Comparison of ENCODE assay signal across 21 cellular contexts in the genomic region with DNA sequence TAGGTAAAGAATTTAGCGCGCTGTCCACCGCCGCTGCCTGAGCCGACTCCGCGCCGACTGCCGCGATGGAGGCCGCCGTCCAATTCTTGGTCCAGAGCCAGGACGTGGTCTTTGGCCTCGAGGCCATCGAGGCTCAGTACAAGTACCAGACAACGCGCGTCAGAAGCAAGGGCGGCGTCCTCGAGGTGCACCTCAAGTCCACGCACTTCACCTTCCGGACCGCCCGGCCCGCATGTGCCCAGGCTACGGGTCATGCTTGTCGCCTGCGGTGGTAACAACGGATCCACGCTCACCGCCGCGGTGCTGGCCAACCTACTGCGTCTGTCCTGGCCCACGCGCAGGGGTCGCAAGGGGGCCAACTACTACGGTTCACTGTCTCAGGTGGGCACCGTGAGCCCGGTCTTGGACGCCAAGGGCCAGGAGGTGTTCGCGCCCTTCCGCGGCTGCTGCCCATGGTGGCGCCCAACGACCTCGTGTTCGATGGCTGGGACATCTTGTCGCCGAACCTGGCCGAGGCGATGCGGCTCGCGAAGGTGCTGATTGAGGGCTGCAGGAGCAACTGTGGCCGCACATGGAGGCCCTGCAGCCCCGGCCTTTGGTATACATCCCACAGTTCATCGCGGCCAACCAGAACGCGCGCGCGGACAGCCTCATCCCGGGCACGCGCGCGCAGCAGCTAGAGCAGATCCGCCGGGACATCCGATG.
"Had no signal": no experiment of that assay in that cellular context is flagged by ENCODE, and none has a peak within 500 bp of the region (broad histone marks: within the 10 kb centered on the region; RNA-seq: fewer than 3 reads in every experiment).

No MANE protein-coding gene starts in this region.

- H3K4me3 Mint-ChIP-seq: activated CD8-positive, alpha-beta T cell treated with anti-CD3 and anti-CD28 coated beads, Interleukin-2, amount 10 ng/mL, durations not matched to agents 7 days and 5 days; activated naive CD4-positive, alpha-beta T cell treated with anti-CD3 and anti-CD28 coated beads, Interleukin-2, amount 50 U/mL, for 24 hours; brain; T-helper 1 cell treated with Interleukin-12 subunit alpha and Interleukin-12 subunit beta and Interleukin-4 antibody, amounts not matched to agents 30 μg/mL and 1 μg/mL, for 36 hours had no signal

- H3K27ac Mint-ChIP-seq: activated CD8-positive, alpha-beta T cell treated with anti-CD3 and anti-CD28 coated beads, Interleukin-2, amount 10 ng/mL, durations not matched to agents 7 days and 5 days; activated naive CD4-positive, alpha-beta T cell treated with anti-CD3 and anti-CD28 coated beads, Interleukin-2, amount 50 U/mL, for 24 hours; brain; T-helper 1 cell treated with Interleukin-12 subunit alpha and Interleukin-12 subunit beta and Interleukin-4 antibody, amounts not matched to agents 30 μg/mL and 1 μg/mL, for 36 hours had no signal

- H3K27me3 ChIP-seq: Peyer's patch had no signal

- H3K27ac ChIP-seq: Peyer's patch, RWPE1 had no signal

- ATAC-seq: activated CD8-positive, alpha-beta T cell treated with anti-CD3 and anti-CD28 coated beads, Interleukin-2, amount 10 ng/mL, durations not matched to agents 7 days and 5 days; K562 had no signal

- DNase-seq: activated CD4-positive, alpha-beta T cell treated with anti-CD3 and anti-CD28 coated beads for 48 hours; activated CD4-positive, alpha-beta T cell treated with anti-CD3 and anti-CD28 coated beads, Interleukin-2, amount 50 U/mL, for 4 hours; activated CD4-positive, CD25-positive, alpha-beta regulatory T cell treated with anti-CD3 and anti-CD28 coated beads, Interleukin-2, amount 50 U/mL, for 72 hours; activated CD8-positive, alpha-beta memory T cell treated with anti-CD3 and anti-CD28 coated beads, Interleukin-2, amount 50 U/mL, for 48 hours; activated CD8-positive, alpha-beta T cell treated with anti-CD3 and anti-CD28 coated beads, Interleukin-2, amount 10 ng/mL, durations not matched to agents 7 days and 5 days; activated T-cell treated with anti-CD3 and anti-CD28 coated beads, Interleukin-2, amount 50 U/mL, for 1 hour; Karpas-422; MM.1S; NCI-H1105; NCI-H1436 treated with DMSO at 0.1 percent for 48 hours; NCI-H187; NCI-H2081; NCI-H446; NCI-H524; Peyer's patch; SHP77 treated with DMSO at 0.1 percent for 48 hours had no signal

- H3K27me3 Mint-ChIP-seq: activated naive CD4-positive, alpha-beta T cell treated with anti-CD3 and anti-CD28 coated beads, Interleukin-2, amount 50 U/mL, for 24 hours had no signal

- H3K36me3 ChIP-seq: Peyer's patch had no signal

- H3K9me3 ChIP-seq: Peyer's patch had no signal

- H3K4me1 Mint-ChIP-seq: activated naive CD4-positive, alpha-beta T cell treated with anti-CD3 and anti-CD28 coated beads, Interleukin-2, amount 50 U/mL, for 24 hours had no signal

- H3K4me1 ChIP-seq: Peyer's patch had no signal

- H3K36me3 Mint-ChIP-seq: activated naive CD4-positive, alpha-beta T cell treated with anti-CD3 and anti-CD28 coated beads, Interleukin-2, amount 50 U/mL, for 24 hours; brain had no signal

- H3K9me3 Mint-ChIP-seq: activated naive CD4-positive, alpha-beta T cell treated with anti-CD3 and anti-CD28 coated beads, Interleukin-2, amount 50 U/mL, for 24 hours had no signal

- H3K4me3 ChIP-seq: K562, Peyer's patch had no signal
